In the genomic region with DNA sequence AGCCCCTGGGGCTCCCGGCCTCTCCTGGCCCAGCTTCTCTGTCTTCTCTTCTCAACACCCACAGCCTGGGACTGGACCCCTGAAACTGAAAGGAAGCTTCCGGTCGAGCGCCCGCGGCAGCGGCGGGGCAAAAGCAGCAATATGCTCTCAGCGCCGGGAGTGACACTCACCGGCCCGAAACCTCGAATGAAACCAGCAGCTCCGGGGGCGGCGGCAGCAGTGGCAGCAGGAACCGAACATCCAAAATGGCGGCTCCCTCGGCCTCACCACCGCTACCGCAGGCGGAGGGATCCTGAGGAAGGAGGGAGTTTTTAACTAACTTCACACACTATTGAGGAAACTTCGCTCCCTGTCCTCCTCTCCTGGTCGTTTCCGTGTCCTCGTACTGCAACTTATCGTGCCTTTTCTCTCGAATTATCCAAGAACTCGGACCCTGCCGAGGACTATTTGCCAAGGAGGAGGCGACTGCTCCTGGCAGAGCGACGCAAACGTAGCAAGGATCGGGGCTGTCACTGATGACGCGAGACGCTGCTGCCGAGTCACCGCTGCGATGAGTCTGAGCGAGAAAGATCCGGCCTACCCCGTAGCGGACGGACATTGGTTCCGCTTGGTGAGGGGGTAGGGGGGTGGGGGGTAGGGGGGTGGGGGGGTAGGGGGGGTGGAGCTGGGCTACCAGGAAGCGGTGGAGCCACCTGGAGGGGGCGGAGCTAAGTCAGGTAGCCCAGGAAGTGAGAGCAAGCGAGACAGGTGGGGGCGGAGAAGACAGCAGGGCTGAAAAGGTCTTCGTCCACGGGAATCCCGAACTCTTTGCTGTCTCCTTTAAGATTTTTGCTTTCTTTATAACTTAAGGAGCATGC, we compare ENCODE assay signal across 8 cellular contexts. TPM values are rescaled to one million over a fixed set of nuclear protein-coding genes. Genes with fewer than 3 reads are reported as not detected.
DNase-seq lines count a peak whose midpoint lies in the region; ATAC-seq and TF ChIP-seq lines count a peak whose summit lies in the region.

TSS of gene AP1G1 (minus strand) at position 242 of the 857 bp plus-strand sequence. CDS start 19,355 bp downstream, outside the sequence.

- H3K27ac ChIP-seq in VCaP (peak within 1 kb of the TSS; percentile 89), skeletal muscle tissue (ENCODE audit: low read depth, low read length) (peak within 1 kb of the TSS; percentile 99)

- H3K27me3 ChIP-seq in skeletal muscle tissue (ENCODE audit: control insufficient read depth in 3 of 3, insufficient read depth in 3 of 3, low read length in 3 of 3) = no peaks in the 10 kb centered on the region

- ATAC-seq in GM18907 (IDR thresholded peaks at IDR 0.05; ENCODE audit: unreplicated experiment) (peak; percentile 81), HG03139 (IDR thresholded peaks at IDR 0.05; ENCODE audit: unreplicated experiment) (peak; percentile 67)

- H3K36me3 ChIP-seq in skeletal muscle tissue (ENCODE audit: control insufficient read depth in 3 of 3, insufficient read depth in 3 of 3, low read length in 3 of 3) = peaks cover 2 to 10% (median 6%) of the 10 kb centered on the region in 3 donors

- H3K4me3 ChIP-seq in AG04449 (ENCODE audit: low read depth, low read length) = peak within 1 kb of the TSS; percentile 92
- peak within 1 kb of the TSS; percentile 99 for H3K4me3 ChIP-seq in iPS-18c (ENCODE audit: insufficient read depth, low read depth, low read length)
- peak within 1 kb of the TSS; percentile 84 to 99 (median 85) for H3K4me3 ChIP-seq in skeletal muscle tissue (ENCODE audit: low read length in 3 of 3)

- peaks cover 16 to 21% (median 19%) of the 10 kb centered on the region in 3 donors for H3K4me1 ChIP-seq in skeletal muscle tissue (ENCODE audit: control insufficient read depth in 3 of 3, insufficient read depth in 3 of 3, low read length in 3 of 3)

- H3K9ac ChIP-seq in skeletal muscle tissue (ENCODE audit: low read depth in 1 of 3, low read length in 3 of 3) = peak within 1 kb of the TSS; percentile 93 to 100 (median 100)

- POLR2A ChIA-PET in AG04449 (lab: Yijun Ruan, JAX) = interaction anchor here (0.7 to 1.1 kb wide), 3 partner anchors 31 to 285 kb away, joined by 3 read pairs; partner anchors contain the start of genes DHX38 and TXNL4B

- DNase-seq in AG04449 (ENCODE audit: low read depth, low spot score) (peak; percentile 92), NCI-H2196 treated with DMSO at 0.1 percent for 48 hours (lab: John Stamatoyannopoulos, UW; ENCODE audit: unreplicated experiment) (peak; percentile 68), T47D (ENCODE audit: low read depth in 1 of 2, low spot score in 1 of 2) (peak; percentile 92 to 99)

- TF ChIP-seq CTCF in AG04449 (IDR thresholded peaks at IDR 0.05; ENCODE audit: insufficient read depth, low read length, missing control alignments) (no peak), VCaP (conservative IDR thresholded peaks at IDR 0.05) (no peak)

- CTCF ChIA-PET in AG04449 (lab: Yijun Ruan, JAX) = interaction anchor here (1.2 to 3.8 kb wide), 4 partner anchors 14 to 153 kb away, joined by 3 to 15 read pairs (median 4); no protein-coding TSS in a partner anchor

- in situ Hi-C loops in T47D (cut with HindIII; ENCODE audit: low pct_unique_long_range_greater_than_20kb, low sequenced_read_pairs) = no loop called here

- H3K9me3 ChIP-seq in iPS-18c (ENCODE audit: control insufficient read depth, insufficient read depth, low read length) (no peaks in the 10 kb centered on the region), skeletal muscle tissue (ENCODE audit: control insufficient read depth in 3 of 3, low read length in 3 of 3) (no peaks in the 10 kb centered on the region)

RNA-seq across cellular contexts. Expression of gene AP1G1, which starts in this region (rescaled TPM):
- 61.1 TPM for total RNA-seq in skeletal muscle tissue

Comparison
In these comparisons a context has a peak if more than half of its experiments do, and no peak if none do; other contexts are left out.
1. Peak in every context shown above with its lines: DNase-seq, ATAC-seq, H3K4me3 ChIP-seq and H3K27ac ChIP-seq.